Comparison of ENCODE assay signal across 18 cellular contexts in genomic region chr3:52130966-52131637, GRCh38. TPM values are rescaled to one million over a fixed set of nuclear protein-coding genes. Genes with fewer than 3 reads are reported as not detected.
DNase-seq lines count a peak whose midpoint lies in the region; ATAC-seq and TF ChIP-seq lines count a peak whose summit lies in the region.
"Had no signal": no experiment of that assay in that cellular context is flagged by ENCODE, and none has a peak within 500 bp of the region (broad histone marks: within the 10 kb centered on the region; RNA-seq: fewer than 3 reads in every experiment).

No MANE protein-coding gene starts in this region.

- H3K27ac Mint-ChIP-seq in activated CD8-positive, alpha-beta T cell treated with anti-CD3 and anti-CD28 coated beads, Interleukin-2, amount 10 ng/mL, durations not matched to agents 7 days and 5 days: no peak overlapping the region
- no peak overlapping the region for H3K27ac Mint-ChIP-seq in activated naive CD4-positive, alpha-beta T cell treated with anti-CD3 and anti-CD28 coated beads for 36 hours

- H3K36me3 ChIP-seq in BLaER1 treated with 17β-estradiol and CSF1 and Interleukin-3, amounts not matched to agents 10 nM and 100 nM: peaks cover 0 to 84% (median 63%) of the 10 kb centered on the region in 11 experiments; a peak in 16 of 22 replicates
- H3K36me3 ChIP-seq in osteoblast (ENCODE audit: insufficient read depth, low read length) (peaks cover 4% of the 10 kb centered on the region), body of pancreas (replicated peaks in 1 of 2; ENCODE audit: insufficient read depth in 1 of 2, low read depth in 2 of 2) (no peaks in the 10 kb centered on the region)

- WGBS in body of pancreas, 2 donors: 82 to 86% methylated on average over 8 to 14 of the region's 14 CpGs

- H3K36me3 Mint-ChIP-seq in activated CD8-positive, alpha-beta T cell treated with anti-CD3 and anti-CD28 coated beads, Interleukin-2, amount 10 ng/mL, durations not matched to agents 7 days and 5 days (ENCODE audit: low read depth): peaks cover 9% of the 10 kb centered on the region
- H3K36me3 Mint-ChIP-seq in activated naive CD4-positive, alpha-beta T cell treated with anti-CD3 and anti-CD28 coated beads for 36 hours (ENCODE audit: low read depth): peaks cover 6% of the 10 kb centered on the region

- H2AFZ ChIP-seq in osteoblast (ENCODE audit: low read length): peak overlapping the region; percentile 22
- H2AFZ ChIP-seq: PC-9 had no signal

- TF ChIP-seq CTCF in dorsolateral prefrontal cortex (IDR thresholded peaks at IDR 0.05 in 54 of 56, conservative IDR thresholded peaks at IDR 0.05 in 2 of 56; ENCODE audit: low read depth in 1 of 56, partially characterized antibody in 56 of 56): no peak
- TF ChIP-seq CTCF in osteoblast (IDR thresholded peaks at IDR 0.05; ENCODE audit: extremely low read depth, low read depth, low read length): no peak
- no peak for TF ChIP-seq CTCF in body of pancreas (IDR thresholded peaks at IDR 0.05)

- no peaks in the 10 kb centered on the region for H3K27me3 ChIP-seq in BLaER1 treated with 17β-estradiol and CSF1 and Interleukin-3, amounts not matched to agents 10 nM and 100 nM
- no peaks in the 10 kb centered on the region for H3K27me3 ChIP-seq in dorsolateral prefrontal cortex
- H3K27me3 ChIP-seq in osteoblast (ENCODE audit: insufficient read depth, low read length): no peaks in the 10 kb centered on the region
- no peaks in the 10 kb centered on the region for H3K27me3 ChIP-seq in body of pancreas

- peaks cover 0 to 20% (median 0%) of the 10 kb centered on the region in 11 experiments; a peak in 3 of 22 replicates for H4K20me1 ChIP-seq in BLaER1 treated with 17β-estradiol and CSF1 and Interleukin-3, amounts not matched to agents 10 nM and 100 nM
- H4K20me1 ChIP-seq in osteoblast (ENCODE audit: insufficient read depth, low read length): peaks cover 4% of the 10 kb centered on the region

- H3K79me2 ChIP-seq in osteoblast (ENCODE audit: insufficient read depth, low read length): no peaks in the 10 kb centered on the region

- ATAC-seq in activated CD8-positive, alpha-beta T cell treated with anti-CD3 and anti-CD28 coated beads, Interleukin-2, amount 10 ng/mL, durations not matched to agents 7 days and 5 days: peak; percentile 19
- no peak for ATAC-seq in body of pancreas

- H3K4me3 Mint-ChIP-seq in activated CD8-positive, alpha-beta T cell treated with anti-CD3 and anti-CD28 coated beads, Interleukin-2, amount 10 ng/mL, durations not matched to agents 7 days and 5 days: no peak overlapping the region
- no peak overlapping the region for H3K4me3 Mint-ChIP-seq in activated naive CD4-positive, alpha-beta T cell treated with anti-CD3 and anti-CD28 coated beads for 36 hours
- H3K4me3 Mint-ChIP-seq: CD8-positive, alpha-beta memory T cell had no signal

- intact Hi-C loops in dorsolateral prefrontal cortex (cut with DNase I): no loop called here
- intact Hi-C loops in body of pancreas (cut with DNase I): no loop called here
- intact Hi-C loops in activated naive CD4-positive, alpha-beta T cell treated with anti-CD3 and anti-CD28 coated beads for 36 hours (cut with micrococcal nuclease): no loop called here

- no peaks in the 10 kb centered on the region for H3K9me3 Mint-ChIP-seq in activated CD8-positive, alpha-beta T cell treated with anti-CD3 and anti-CD28 coated beads, Interleukin-2, amount 10 ng/mL, durations not matched to agents 7 days and 5 days (ENCODE audit: insufficient read depth)
- H3K9me3 Mint-ChIP-seq in activated naive CD4-positive, alpha-beta T cell treated with anti-CD3 and anti-CD28 coated beads for 36 hours: no peaks in the 10 kb centered on the region
- H3K9me3 Mint-ChIP-seq: CD8-positive, alpha-beta memory T cell had no signal

- no peak for TF ChIP-seq POLR2A in body of pancreas (IDR thresholded peaks at IDR 0.05)

- no peaks in the 10 kb centered on the region for H3K9me3 ChIP-seq in BLaER1 treated with 17β-estradiol and CSF1 and Interleukin-3, amounts not matched to agents 10 nM and 100 nM (replicated peaks in 1 of 11)
- no peaks in the 10 kb centered on the region for H3K9me3 ChIP-seq in osteoblast (ENCODE audit: low read depth, low read length)
- H3K9me3 ChIP-seq in body of pancreas: no peaks in the 10 kb centered on the region

- H3K9ac ChIP-seq in BLaER1 treated with 17β-estradiol and CSF1 and Interleukin-3, amounts not matched to agents 10 nM and 100 nM: peak overlapping the region in 2 of 11 experiments; percentile 18; a peak in 3 of 22 replicates
- H3K9ac ChIP-seq: KMS-11 had no signal

- no peak for DNase-seq in activated CD8-positive, alpha-beta T cell treated with anti-CD3 and anti-CD28 coated beads, Interleukin-2, amount 10 ng/mL, durations not matched to agents 7 days and 5 days
- DNase-seq in dorsolateral prefrontal cortex: peak in 4 of 10 donors; percentile 60 to 68 (median 64)
- peak; percentile 76 for DNase-seq in osteoblast (ENCODE audit: insufficient read length, low spot score, missing footprints)
- DNase-seq in AG20443 (ENCODE audit: low spot score): no peak
- no peak for DNase-seq in body of pancreas
- no peak for DNase-seq in DMS153 (lab: John Stamatoyannopoulos, UW)
- no peak for DNase-seq in activated naive CD4-positive, alpha-beta T cell treated with anti-CD3 and anti-CD28 coated beads for 36 hours
- DNase-seq: CD8-positive, alpha-beta memory T cell; H7; MV-4-11; NCI-H1694 treated with DMSO at 0.1 percent for 48 hours; NCI-H524; PC-9; SIG-M5 had no signal

- H3K4me2 ChIP-seq in BLaER1 treated with 17β-estradiol and CSF1 and Interleukin-3, amounts not matched to agents 10 nM and 100 nM: peak overlapping the region in 7 of 11 experiments; percentile 2 to 65 (median 45); a peak in 9 of 22 replicates
- H3K4me2 ChIP-seq in osteoblast (ENCODE audit: insufficient read depth, low read length): no peak overlapping the region
- H3K4me2 ChIP-seq: KMS-11, PC-9 had no signal

- peaks cover 30 to 71% (median 61%) of the 10 kb centered on the region in 10 experiments for H3K4me1 ChIP-seq in BLaER1 treated with 17β-estradiol and CSF1 and Interleukin-3, amounts not matched to agents 10 nM and 100 nM
- H3K4me1 ChIP-seq in osteoblast (ENCODE audit: insufficient read depth, low read length) (peaks cover 10% of the 10 kb centered on the region), body of pancreas (no peaks in the 10 kb centered on the region)

- H3K4me1 Mint-ChIP-seq in activated CD8-positive, alpha-beta T cell treated with anti-CD3 and anti-CD28 coated beads, Interleukin-2, amount 10 ng/mL, durations not matched to agents 7 days and 5 days (ENCODE audit: low read depth): peaks cover 15% of the 10 kb centered on the region
- peaks cover 3% of the 10 kb centered on the region for H3K4me1 Mint-ChIP-seq in activated naive CD4-positive, alpha-beta T cell treated with anti-CD3 and anti-CD28 coated beads for 36 hours (ENCODE audit: low read depth)

- H3K4me3 ChIP-seq in BLaER1 treated with 17β-estradiol and CSF1 and Interleukin-3, amounts not matched to agents 10 nM and 100 nM: no peak overlapping the region
- H3K4me3 ChIP-seq in dorsolateral prefrontal cortex (no peak overlapping the region), osteoblast (ENCODE audit: insufficient read depth, low read length) (no peak overlapping the region), body of pancreas (no peak overlapping the region)
- H3K4me3 ChIP-seq: PC-9 had no signal

- POLR2A ChIA-PET in activated CD8-positive, alpha-beta T cell treated with anti-CD3 and anti-CD28 coated beads, Interleukin-2, amount 10 ng/mL, durations not matched to agents 7 days and 5 days (lab: Charles Lee): interaction anchor here (0.8 kb wide), 1 partner anchor 78 kb away, joined by 3 read pairs; no protein-coding TSS in a partner anchor

- H3K27ac ChIP-seq in BLaER1 treated with 17β-estradiol and CSF1 and Interleukin-3, amounts not matched to agents 10 nM and 100 nM: peak overlapping the region in 5 of 11 experiments; percentile 1 to 44 (median 21); a peak in 4 of 22 replicates
- H3K27ac ChIP-seq in dorsolateral prefrontal cortex (peak overlapping the region in 52 of 59 donors; percentile 1 to 89 (median 66)), osteoblast (ENCODE audit: low read depth, low read length) (no peak overlapping the region), body of pancreas (no peak overlapping the region)
- H3K27ac ChIP-seq: HL-60, KMS-11, PC-9, RWPE1 had no signal

- H3K27me3 Mint-ChIP-seq in activated CD8-positive, alpha-beta T cell treated with anti-CD3 and anti-CD28 coated beads, Interleukin-2, amount 10 ng/mL, durations not matched to agents 7 days and 5 days (ENCODE audit: low read depth): no peaks in the 10 kb centered on the region
- no peaks in the 10 kb centered on the region for H3K27me3 Mint-ChIP-seq in activated naive CD4-positive, alpha-beta T cell treated with anti-CD3 and anti-CD28 coated beads for 36 hours (ENCODE audit: low read depth)
- H3K27me3 Mint-ChIP-seq: CD8-positive, alpha-beta memory T cell had no signal

- CTCF ChIA-PET in activated CD8-positive, alpha-beta T cell treated with anti-CD3 and anti-CD28 coated beads, Interleukin-2, amount 10 ng/mL, durations not matched to agents 7 days and 5 days (lab: Charles Lee): interaction anchor here (1.2 to 1.6 kb wide), 2 partner anchors 7 to 9 kb away, joined by 4 read pairs; no protein-coding TSS in a partner anchor
- CTCF ChIA-PET in activated naive CD4-positive, alpha-beta T cell treated with anti-CD3 and anti-CD28 coated beads for 36 hours (lab: Charles Lee): no interaction called here

RNA-seq across cellular contexts. Expression of gene POC1A, which starts 23.1 kb away (rescaled TPM):
- 10 to 100 TPM; 31.7 to 32.3 TPM for total RNA-seq in activated CD8-positive, alpha-beta T cell treated with anti-CD3 and anti-CD28 coated beads, Interleukin-2, amount 10 ng/mL, durations not matched to agents 7 days and 5 days
- total RNA-seq in dorsolateral prefrontal cortex: 1 to 10 TPM; 1.3 to 5.8 (median 3.0) TPM
- total RNA-seq in osteoblast: 1.8 and 3.2 TPM in 2 replicates
- 1 to 10 TPM in 1 of 2 donors, under 1 TPM in 1; 0.26 to 3.3 TPM for total RNA-seq in body of pancreas
- total RNA-seq in activated naive CD4-positive, alpha-beta T cell treated with anti-CD3 and anti-CD28 coated beads for 36 hours: 10 to 100 TPM; 32.3 to 32.7 TPM

Comparison
In these comparisons a context has a peak if more than half of its experiments do, and no peak if none do; other contexts are left out.
1. H3K27ac ChIP-seq: peak in dorsolateral prefrontal cortex (52 of 59); none in osteoblast (single experiment) and body of pancreas (0 of 4).